In genomic region chr17:2736956-2737355, GRCh38 we compare ENCODE assay signal across 28 cellular contexts. TPM values are rescaled to one million over a fixed set of nuclear protein-coding genes. Genes with fewer than 3 reads are reported as not detected.
A peak's percentile ranks its signal among the peaks of the same experiment; 100 is the strongest.
DNase-seq lines count a peak whose midpoint lies in the region; ATAC-seq, FAIRE-seq and TF ChIP-seq lines count a peak whose summit lies in the region.
"Had no signal": no experiment of that assay in that cellular context is flagged by ENCODE, and none has a peak within 500 bp of the region (broad histone marks: within the 10 kb centered on the region; RNA-seq: fewer than 3 reads in every experiment).

No MANE protein-coding gene starts in this region.

- H3K4me1 ChIP-seq in SK-N-SH (ENCODE audit: control insufficient read depth in 1 of 2, insufficient read depth in 2 of 2, low read depth in 1 of 2, low read length in 1 of 2) (peaks cover 0 to 2% of the 10 kb centered on the region in 2 experiments; a peak in 1 of 4 replicates), RWPE2 (ENCODE audit: insufficient read depth, poor library complexity, severe bottlenecking) (peaks cover 4% of the 10 kb centered on the region)
- H3K4me1 ChIP-seq: BLaER1, SJSA1, tibial nerve had no signal

- no peak for TF ChIP-seq EP300 in SK-N-SH (IDR thresholded peaks at IDR 0.05; ENCODE audit: borderline replicate concordance in 1 of 2, low read depth in 1 of 2, low read length in 1 of 2)

- no peak for TF ChIP-seq POLR2A in GM12891 (IDR thresholded peaks at IDR 0.05; ENCODE audit: low read depth, low read length)

- no peak overlapping the region for H3K9ac ChIP-seq in SK-N-SH
- H3K9ac ChIP-seq: BLaER1 had no signal

- no peaks in the 10 kb centered on the region for H4K20me1 ChIP-seq in SK-N-SH (ENCODE audit: insufficient read depth)
- H4K20me1 ChIP-seq: BLaER1 had no signal

- H3K4me2 ChIP-seq in SK-N-SH: no peak overlapping the region
- H3K4me2 ChIP-seq: BLaER1, smooth muscle cell had no signal

- H3K27ac ChIP-seq in SK-N-SH (ENCODE audit: low read depth in 2 of 2, low read length in 1 of 2): no peak overlapping the region
- H3K27ac ChIP-seq in RWPE2 (ENCODE audit: poor library complexity, severe bottlenecking): peak overlapping the region; percentile 47
- peak overlapping the region; percentile 63 for H3K27ac ChIP-seq in epithelial cell of prostate
- H3K27ac ChIP-seq: BLaER1, SJSA1, tibial nerve had no signal

- H3K79me2 ChIP-seq in SK-N-SH (ENCODE audit: insufficient read depth): no peaks in the 10 kb centered on the region

- H3K27me3 ChIP-seq in SK-N-SH (ENCODE audit: insufficient read depth) (no peaks in the 10 kb centered on the region), RWPE2 (ENCODE audit: insufficient read depth, poor library complexity, severe bottlenecking) (no peaks in the 10 kb centered on the region)
- H3K27me3 ChIP-seq: BLaER1, SJSA1 had no signal

- no peaks in the 10 kb centered on the region for H3K9me3 ChIP-seq in SK-N-SH
- no peaks in the 10 kb centered on the region for H3K9me3 ChIP-seq in RWPE2 (ENCODE audit: severe bottlenecking)
- H3K9me3 ChIP-seq: BLaER1, SJSA1, tibial nerve had no signal

- H3K9me2 ChIP-seq in SK-N-SH: no peaks in the 10 kb centered on the region

- no peak for TF ChIP-seq RAD21 in SK-N-SH (IDR thresholded peaks at IDR 0.05; ENCODE audit: low read length)

- POLR2A ChIA-PET in SK-N-SH (lab: Yijun Ruan, JAX): interaction anchor here (0.8 kb wide), 1 partner anchor 12 kb away, joined by 3 read pairs; the partner anchor contains the start of gene CCDC92B

- FAIRE-seq in GM12891 (lab: Jason Lieb, UNC): no peak
- FAIRE-seq: astrocyte, TTC549 had no signal

- 91% methylated on average over 3 of the region's 3 CpGs for WGBS in SK-N-SH (ENCODE audit: low lambda C conversion rate)

- peak; percentile 74 for DNase-seq in SK-N-SH
- peak; percentile 90 for DNase-seq in RWPE2 (ENCODE audit: low spot score)
- peak; percentile 90 for DNase-seq in epithelial cell of prostate (ENCODE audit: low read depth, low spot score)
- no peak for DNase-seq in activated CD4-positive, CD25-positive, alpha-beta regulatory T cell (lab: John Stamatoyannopoulos, UW)
- DNase-seq in occipital lobe (lab: John Stamatoyannopoulos, UW): no peak
- DNase-seq in putamen (ENCODE audit: low spot score): no peak
- DNase-seq in GM12891 (ENCODE audit: insufficient read length, low spot score): no peak
- DNase-seq: activated CD4-positive, alpha-beta T cell treated with anti-CD3 and anti-CD28 coated beads for 1 hour; activated CD8-positive, alpha-beta T cell treated with anti-CD3 and anti-CD28 coated beads, Interleukin-2, amount 10 ng/mL, durations not matched to agents 7 days and 5 days; activated naive CD8-positive, alpha-beta T cell treated with anti-CD3 and anti-CD28 coated beads for 36 hours; activated T-cell treated with anti-CD3 and anti-CD28 coated beads for 4 hours; COR-L47; DMS79 treated with DMSO at 0.1 percent for 48 hours; naive thymus-derived CD8-positive, alpha-beta T cell; NCI-H146; NCI-H69; stimulated activated CD4-positive, alpha-beta T cell treated with anti-CD3 and anti-CD28 coated beads, Interleukin-1b, Interleukin-23, amount 100 ng/mL, for 48 hours; stimulated activated CD8-positive, alpha-beta memory T cell treated with anti-CD3 and anti-CD28 coated beads, Interleukin-4, amount 100 ng/mL, for 48 hours had no signal

- H3F3A ChIP-seq in SK-N-SH (replicated peaks; ENCODE audit: insufficient read depth): no peaks in the 10 kb centered on the region

- no peaks in the 10 kb centered on the region for H3K36me3 ChIP-seq in SK-N-SH (replicated peaks in 1 of 2; ENCODE audit: control insufficient read depth in 1 of 2, insufficient read depth in 2 of 2, low read length in 1 of 2)
- H3K36me3 ChIP-seq in RWPE2 (ENCODE audit: low read depth): no peaks in the 10 kb centered on the region
- H3K36me3 ChIP-seq: BLaER1, SJSA1, tibial nerve had no signal

- ATAC-seq in SK-N-SH treated with all-trans-retinoic acid at 6 μM for 48 hours (no peak), RWPE2 (ENCODE audit: low read depth) (peak; percentile 98)
- ATAC-seq: activated CD8-positive, alpha-beta T cell treated with anti-CD3 and anti-CD28 coated beads, Interleukin-2, amount 10 ng/mL, durations not matched to agents 7 days and 5 days; naive thymus-derived CD8-positive, alpha-beta T cell had no signal

- no peak overlapping the region for H3K4me3 ChIP-seq in SK-N-SH (ENCODE audit: low read depth in 2 of 2, low read length in 1 of 2)
- H3K4me3 ChIP-seq in RWPE2 (ENCODE audit: severe bottlenecking): no peak overlapping the region
- H3K4me3 ChIP-seq: BLaER1, SJSA1, smooth muscle cell, tibial nerve had no signal

- CTCF ChIA-PET in SK-N-SH (lab: Yijun Ruan, JAX): interaction anchor here (0.6 to 0.9 kb wide), 2 partner anchors 46 to 49 kb away, joined by 3 read pairs; no protein-coding TSS in a partner anchor

- H2AFZ ChIP-seq in SK-N-SH (ENCODE audit: low read depth): no peak overlapping the region

- TF ChIP-seq CTCF in SK-N-SH (IDR thresholded peaks at IDR 0.05) (no peak), RWPE2 (IDR thresholded peaks at IDR 0.05; ENCODE audit: poor library complexity, severe bottlenecking) (no peak)

TF ChIP-seq in SK-N-SH, 30 proteins besides CTCF, POLR2A, EP300 and RAD21 (continues in another document):
- TF ChIP-seq USF2 (IDR thresholded peaks at IDR 0.05; ENCODE audit: borderline replicate concordance, low read depth, low read length) (no peak), TAF1 (IDR thresholded peaks at IDR 0.05; ENCODE audit: borderline replicate concordance, low read depth, low read length) (no peak), GABPA (IDR thresholded peaks at IDR 0.05; ENCODE audit: low read depth) (no peak)

TF ChIP-seq in SK-N-SH treated with all-trans-retinoic acid at 6 μM for 48 hours, 23 proteins besides CTCF, POLR2A, EP300 and RAD21 (continues in another document):
- TF ChIP-seq ZNF70 (CRISPR knock-in tag; IDR thresholded peaks at IDR 0.05) (no peak), ZFP30 (CRISPR knock-in tag; IDR thresholded peaks at IDR 0.05) (no peak), SNAI2 (CRISPR knock-in tag; IDR thresholded peaks at IDR 0.05) (no peak)

TF ChIP-seq in GM12891, 5 proteins besides CTCF, POLR2A, EP300 and RAD21:
- TF ChIP-seq SPI1 (IDR thresholded peaks at IDR 0.05; ENCODE audit: low read depth, low read length): no peak
- TF ChIP-seq TAF1 (IDR thresholded peaks at IDR 0.05; ENCODE audit: low read depth, low read length): no peak
- TF ChIP-seq POU2F2 (IDR thresholded peaks at IDR 0.05; ENCODE audit: low read depth, low read length): no peak
- no peak for TF ChIP-seq PAX5 (IDR thresholded peaks at IDR 0.05; ENCODE audit: insufficient read depth, low read length, severe bottlenecking)
- no peak for TF ChIP-seq POLR2AphosphoS5 (IDR thresholded peaks at IDR 0.05; ENCODE audit: low read depth, low read length)
TF ChIP-seq in GM12891: peak in this region for 0.

RNA-seq across cellular contexts. Expression of gene CCDC92B, which starts 12.5 kb away (rescaled TPM):
- 0.07 and 0.13 TPM in 2 replicates for polyA plus RNA-seq in SK-N-SH (2012; rRNA removed)
- 0.13 and 0.22 TPM in 2 replicates for polyA plus RNA-seq in SK-N-SH (2012; cell fraction: cytosol; rRNA removed)
- polyA plus RNA-seq in SK-N-SH (2012; cell fraction: nucleus; rRNA removed): 0.30 and 0.35 TPM in 2 replicates
- 1.1 TPM for total RNA-seq in occipital lobe
- not detected for polyA plus RNA-seq in GM12891 (2012; ENCODE audit: low read depth, missing spikeins)
- total RNA-seq: activated CD8-positive, alpha-beta T cell treated with anti-CD3 and anti-CD28 coated beads, Interleukin-2, amount 10 ng/mL, durations not matched to agents 7 days and 5 days; activated naive CD8-positive, alpha-beta T cell treated with anti-CD3 and anti-CD28 coated beads for 36 hours; kidney epithelial cell; LHCN-M2; osteocyte; SJSA1; smooth muscle cell had no signal
- polyA plus RNA-seq: naive thymus-derived CD8-positive, alpha-beta T cell; smooth muscle cell had no signal

RNA-seq across cellular contexts. Expression of gene CLUH, which starts 25.4 kb away (rescaled TPM):
- 25.1 and 32.2 TPM in 2 replicates for polyA plus RNA-seq in SK-N-SH (2012; rRNA removed)
- 6.6 and 12.0 TPM in 2 replicates for polyA plus RNA-seq in SK-N-SH (2012; cell fraction: cytosol; rRNA removed)
- polyA plus RNA-seq in SK-N-SH (2012; cell fraction: nucleus; rRNA removed): 144 and 174 TPM in 2 replicates
- total RNA-seq in occipital lobe: 17.5 TPM
- polyA plus RNA-seq in GM12891 (2012; ENCODE audit: low read depth, missing spikeins): 36.3 TPM

RNA-seq across cellular contexts. Expression of gene RAP1GAP2, which starts 59.3 kb away (rescaled TPM):
- polyA plus RNA-seq in SK-N-SH (2012; rRNA removed): 21.0 and 22.0 TPM in 2 replicates
- polyA plus RNA-seq in SK-N-SH (2012; cell fraction: cytosol; rRNA removed): 12.1 and 15.6 TPM in 2 replicates
- 85.5 and 88.3 TPM in 2 replicates for polyA plus RNA-seq in SK-N-SH (2012; cell fraction: nucleus; rRNA removed)
- total RNA-seq in occipital lobe: 29.3 TPM
- 0.69 TPM for polyA plus RNA-seq in GM12891 (2012; ENCODE audit: low read depth, missing spikeins)
- total RNA-seq: activated naive CD8-positive, alpha-beta T cell treated with anti-CD3 and anti-CD28 coated beads for 36 hours had no signal

Comparison
In these comparisons a context has a peak if more than half of its experiments do, and no peak if none do; other contexts are left out.
1. DNase-seq: peak in SK-N-SH (single experiment), RWPE2 (single experiment) and epithelial cell of prostate (single experiment); none in activated CD4-positive, CD25-positive, alpha-beta regulatory T cell (0 of 4), occipital lobe (single experiment), putamen (single experiment) and GM12891 (single experiment).
2. H3K27ac ChIP-seq: peak in RWPE2 (single experiment) and epithelial cell of prostate (single experiment); none in SK-N-SH (0 of 2).